In the genomic region with DNA sequence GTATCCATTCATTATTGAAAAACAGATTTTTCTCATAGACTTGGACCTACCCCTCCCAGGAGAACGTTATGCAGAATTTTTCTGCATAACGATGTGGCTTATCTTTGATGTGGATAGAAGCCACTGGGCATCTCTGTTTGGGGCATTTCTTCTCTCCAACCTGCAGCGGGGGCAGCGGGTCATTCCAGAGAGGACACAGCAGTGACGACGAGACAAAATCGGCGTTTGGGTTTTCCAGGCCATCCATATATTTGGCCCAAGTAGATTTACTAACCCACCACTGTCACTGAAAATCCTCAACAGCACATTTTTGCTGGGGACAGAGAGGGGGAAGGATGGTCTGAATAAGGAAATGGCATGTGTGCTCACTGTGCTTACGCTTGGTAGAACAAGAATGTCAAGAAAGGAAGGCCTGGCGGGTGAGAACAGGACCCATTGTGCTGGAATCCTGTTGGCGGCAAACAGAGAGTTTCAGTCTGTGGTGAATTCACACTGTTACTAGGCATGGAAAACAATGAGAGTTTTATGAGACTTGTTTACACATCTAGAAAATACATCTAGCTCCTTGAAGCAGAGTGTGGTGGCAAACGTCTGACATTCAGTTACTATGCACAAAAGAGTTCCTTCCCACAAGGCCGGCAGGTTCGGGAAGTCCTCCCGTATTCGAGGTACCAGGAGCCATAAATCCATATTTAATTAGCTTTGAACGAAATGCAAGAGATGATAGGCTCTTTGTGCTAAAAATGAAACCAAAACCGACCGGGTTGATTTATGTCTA, we compare ENCODE assay signal across 8 cellular contexts.
A peak's percentile ranks its signal among the peaks of the same experiment; 100 is the strongest.
DNase-seq lines count a peak whose midpoint lies in the region; ATAC-seq and TF ChIP-seq lines count a peak whose summit lies in the region.

No MANE protein-coding gene starts in this region.

- no peak for TF ChIP-seq CTCF in WTC11 (IDR thresholded peaks at IDR 0.05)
- TF ChIP-seq CTCF in GM10248 (IDR thresholded peaks at IDR 0.05; ENCODE audit: control extremely low read depth, extremely low read depth, low read depth, missing control alignments), result no peak

- DNase-seq in G401 (ENCODE audit: low spot score), result peak; percentile 16
- no peak for DNase-seq in WTC11 (ENCODE audit: low spot score)
- peak; percentile 85 for DNase-seq in glomerular visceral epithelial cell (ENCODE audit: extremely low spot score)
- peak; percentile 69 for DNase-seq in retina
- no peak for DNase-seq in GM10248 (ENCODE audit: extremely low spot score)
- DNase-seq in stimulated activated naive CD4-positive, alpha-beta T cell (lab: John Stamatoyannopoulos, UW), result no peak

- H3K9me3 Mint-ChIP-seq in WTC11, result no peaks in the 10 kb centered on the region

- no peak overlapping the region for H3K4me3 Mint-ChIP-seq in WTC11

- ATAC-seq in WTC11, result no peak; the same call in 1 of the 2 replicates
- ATAC-seq in HG02623 (IDR thresholded peaks at IDR 0.05; ENCODE audit: unreplicated experiment), result no peak
- no peak for ATAC-seq in HG03280 (IDR thresholded peaks at IDR 0.05; ENCODE audit: unreplicated experiment)

- no peaks in the 10 kb centered on the region for H3K27me3 Mint-ChIP-seq in WTC11 (ENCODE audit: low read depth)

- no peaks in the 10 kb centered on the region for H3K36me3 Mint-ChIP-seq in WTC11

- peak overlapping the region; percentile 28; the same call in 1 of the 2 replicates for H3K27ac Mint-ChIP-seq in WTC11

- in situ Hi-C loops in G401 (cut with HindIII; ENCODE audit: low sequenced_read_pairs), result no loop called here

- peaks cover 55% of the 10 kb centered on the region for H3K4me1 Mint-ChIP-seq in WTC11

- CTCF ChIA-PET in WTC11 (lab: Charles Lee), result no interaction called here
- CTCF ChIA-PET in GM10248 (lab: Yijun Ruan, JAX), result interaction anchor here (0.9 to 1.2 kb wide), 2 partner anchors 9 to 41 kb away, joined by 3 to 4 read pairs; no protein-coding TSS in a partner anchor

- POLR2A ChIA-PET in WTC11 (lab: Charles Lee), result no interaction called here
- POLR2A ChIA-PET in GM10248 (lab: Yijun Ruan, JAX), result interaction anchor here (0.7 kb wide), 1 partner anchor 121 kb away, joined by 3 read pairs; no protein-coding TSS in a partner anchor

TF ChIP-seq in WTC11, 78 proteins besides CTCF, POLR2A, EP300 and RAD21:
- no peak for TF ChIP-seq ATF1 (CRISPR knock-in tag; IDR thresholded peaks at IDR 0.05)
- no peak for TF ChIP-seq ETV6 (CRISPR knock-in tag; IDR thresholded peaks at IDR 0.05)
- no peak for TF ChIP-seq ZNF138 (CRISPR knock-in tag; conservative IDR thresholded peaks at IDR 0.05)
- no peak for TF ChIP-seq NR2C2 (CRISPR knock-in tag; IDR thresholded peaks at IDR 0.05)
- TF ChIP-seq CREM (CRISPR knock-in tag; IDR thresholded peaks at IDR 0.05), result no peak
- TF ChIP-seq, protein P1, sequence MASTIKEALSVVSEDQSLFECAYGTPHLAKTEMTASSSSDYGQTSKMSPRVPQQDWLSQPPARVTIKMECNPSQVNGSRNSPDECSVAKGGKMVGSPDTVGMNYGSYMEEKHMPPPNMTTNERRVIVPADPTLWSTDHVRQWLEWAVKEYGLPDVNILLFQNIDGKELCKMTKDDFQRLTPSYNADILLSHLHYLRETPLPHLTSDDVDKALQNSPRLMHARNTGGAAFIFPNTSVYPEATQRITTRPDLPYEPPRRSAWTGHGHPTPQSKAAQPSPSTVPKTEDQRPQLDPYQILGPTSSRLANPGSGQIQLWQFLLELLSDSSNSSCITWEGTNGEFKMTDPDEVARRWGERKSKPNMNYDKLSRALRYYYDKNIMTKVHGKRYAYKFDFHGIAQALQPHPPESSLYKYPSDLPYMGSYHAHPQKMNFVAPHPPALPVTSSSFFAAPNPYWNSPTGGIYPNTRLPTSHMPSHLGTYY (CRISPR knock-in tag; IDR thresholded peaks at IDR 0.05), result no peak
- TF ChIP-seq, protein P2, sequence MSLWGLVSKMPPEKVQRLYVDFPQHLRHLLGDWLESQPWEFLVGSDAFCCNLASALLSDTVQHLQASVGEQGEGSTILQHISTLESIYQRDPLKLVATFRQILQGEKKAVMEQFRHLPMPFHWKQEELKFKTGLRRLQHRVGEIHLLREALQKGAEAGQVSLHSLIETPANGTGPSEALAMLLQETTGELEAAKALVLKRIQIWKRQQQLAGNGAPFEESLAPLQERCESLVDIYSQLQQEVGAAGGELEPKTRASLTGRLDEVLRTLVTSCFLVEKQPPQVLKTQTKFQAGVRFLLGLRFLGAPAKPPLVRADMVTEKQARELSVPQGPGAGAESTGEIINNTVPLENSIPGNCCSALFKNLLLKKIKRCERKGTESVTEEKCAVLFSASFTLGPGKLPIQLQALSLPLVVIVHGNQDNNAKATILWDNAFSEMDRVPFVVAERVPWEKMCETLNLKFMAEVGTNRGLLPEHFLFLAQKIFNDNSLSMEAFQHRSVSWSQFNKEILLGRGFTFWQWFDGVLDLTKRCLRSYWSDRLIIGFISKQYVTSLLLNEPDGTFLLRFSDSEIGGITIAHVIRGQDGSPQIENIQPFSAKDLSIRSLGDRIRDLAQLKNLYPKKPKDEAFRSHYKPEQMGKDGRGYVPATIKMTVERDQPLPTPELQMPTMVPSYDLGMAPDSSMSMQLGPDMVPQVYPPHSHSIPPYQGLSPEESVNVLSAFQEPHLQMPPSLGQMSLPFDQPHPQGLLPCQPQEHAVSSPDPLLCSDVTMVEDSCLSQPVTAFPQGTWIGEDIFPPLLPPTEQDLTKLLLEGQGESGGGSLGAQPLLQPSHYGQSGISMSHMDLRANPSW (CRISPR knock-in tag; conservative IDR thresholded peaks at IDR 0.05; ENCODE audit: low read depth), result no peak
- TF ChIP-seq ZNF121 (CRISPR knock-in tag; IDR thresholded peaks at IDR 0.05), result no peak
- TF ChIP-seq JUN (CRISPR knock-in tag; IDR thresholded peaks at IDR 0.05), result no peak
- TF ChIP-seq, protein P3, sequence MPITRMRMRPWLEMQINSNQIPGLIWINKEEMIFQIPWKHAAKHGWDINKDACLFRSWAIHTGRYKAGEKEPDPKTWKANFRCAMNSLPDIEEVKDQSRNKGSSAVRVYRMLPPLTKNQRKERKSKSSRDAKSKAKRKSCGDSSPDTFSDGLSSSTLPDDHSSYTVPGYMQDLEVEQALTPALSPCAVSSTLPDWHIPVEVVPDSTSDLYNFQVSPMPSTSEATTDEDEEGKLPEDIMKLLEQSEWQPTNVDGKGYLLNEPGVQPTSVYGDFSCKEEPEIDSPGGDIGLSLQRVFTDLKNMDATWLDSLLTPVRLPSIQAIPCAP (CRISPR knock-in tag; IDR thresholded peaks at IDR 0.05), result no peak
- TF ChIP-seq, protein P4, sequence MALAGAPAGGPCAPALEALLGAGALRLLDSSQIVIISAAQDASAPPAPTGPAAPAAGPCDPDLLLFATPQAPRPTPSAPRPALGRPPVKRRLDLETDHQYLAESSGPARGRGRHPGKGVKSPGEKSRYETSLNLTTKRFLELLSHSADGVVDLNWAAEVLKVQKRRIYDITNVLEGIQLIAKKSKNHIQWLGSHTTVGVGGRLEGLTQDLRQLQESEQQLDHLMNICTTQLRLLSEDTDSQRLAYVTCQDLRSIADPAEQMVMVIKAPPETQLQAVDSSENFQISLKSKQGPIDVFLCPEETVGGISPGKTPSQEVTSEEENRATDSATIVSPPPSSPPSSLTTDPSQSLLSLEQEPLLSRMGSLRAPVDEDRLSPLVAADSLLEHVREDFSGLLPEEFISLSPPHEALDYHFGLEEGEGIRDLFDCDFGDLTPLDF (CRISPR knock-in tag; IDR thresholded peaks at IDR 0.05), result no peak
- TF ChIP-seq CBFB (CRISPR knock-in tag; IDR thresholded peaks at IDR 0.05; ENCODE audit: low read depth), result no peak
- no peak for TF ChIP-seq NFE2L1 (CRISPR knock-in tag; IDR thresholded peaks at IDR 0.05)
- no peak for TF ChIP-seq OVOL2 (CRISPR knock-in tag; IDR thresholded peaks at IDR 0.05; ENCODE audit: borderline replicate concordance)
- TF ChIP-seq, protein P5, sequence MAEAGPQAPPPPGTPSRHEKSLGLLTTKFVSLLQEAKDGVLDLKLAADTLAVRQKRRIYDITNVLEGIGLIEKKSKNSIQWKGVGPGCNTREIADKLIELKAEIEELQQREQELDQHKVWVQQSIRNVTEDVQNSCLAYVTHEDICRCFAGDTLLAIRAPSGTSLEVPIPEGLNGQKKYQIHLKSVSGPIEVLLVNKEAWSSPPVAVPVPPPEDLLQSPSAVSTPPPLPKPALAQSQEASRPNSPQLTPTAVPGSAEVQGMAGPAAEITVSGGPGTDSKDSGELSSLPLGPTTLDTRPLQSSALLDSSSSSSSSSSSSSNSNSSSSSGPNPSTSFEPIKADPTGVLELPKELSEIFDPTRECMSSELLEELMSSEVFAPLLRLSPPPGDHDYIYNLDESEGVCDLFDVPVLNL (CRISPR knock-in tag; IDR thresholded peaks at IDR 0.05; ENCODE audit: borderline replicate concordance, low read depth), result no peak
- no peak for TF ChIP-seq NFATC4 (CRISPR knock-in tag; IDR thresholded peaks at IDR 0.05)
- no peak for TF ChIP-seq ZNF263 (CRISPR knock-in tag; IDR thresholded peaks at IDR 0.05; ENCODE audit: low read depth)

Comparison
In these comparisons a context has a peak if more than half of its experiments do, and no peak if none do; other contexts are left out.
1. DNase-seq: peak in G401 (single experiment), glomerular visceral epithelial cell (single experiment) and retina (single experiment); none in WTC11 (single experiment), GM10248 (single experiment) and stimulated activated naive CD4-positive, alpha-beta T cell (0 of 6).